34 cellular contexts compared by ENCODE assay signal in the genomic region with DNA sequence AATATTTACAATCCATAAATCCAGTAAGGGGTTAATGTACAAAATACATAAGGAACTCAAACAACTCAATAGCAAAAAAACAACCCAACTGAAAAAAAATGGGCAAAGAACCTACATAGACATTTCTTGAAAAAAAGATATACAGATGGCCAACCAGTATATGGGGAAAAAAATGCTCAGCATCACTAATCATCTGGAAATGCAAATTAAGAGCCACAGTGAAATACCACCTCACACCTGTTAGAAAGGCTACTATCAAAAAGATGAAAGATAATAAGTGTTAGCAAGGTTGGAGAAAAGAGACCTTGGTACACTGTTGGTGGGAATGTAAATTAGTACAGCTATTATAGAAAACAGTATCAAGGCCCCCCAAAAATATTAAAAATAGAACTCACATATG. TPM values are rescaled to one million over a fixed set of nuclear protein-coding genes. Genes with fewer than 3 reads are reported as not detected.
A peak's percentile ranks its signal among the peaks of the same experiment; 100 is the strongest.
DNase-seq lines count a peak whose midpoint lies in the region; ATAC-seq, FAIRE-seq and TF ChIP-seq lines count a peak whose summit lies in the region.
"Had no signal": no experiment of that assay in that cellular context is flagged by ENCODE, and none has a peak within 500 bp of the region (broad histone marks: within the 10 kb centered on the region; RNA-seq: fewer than 3 reads in every experiment).

No MANE protein-coding gene starts in this region.

- TF ChIP-seq POLR2A in GM12891 (IDR thresholded peaks at IDR 0.05; ENCODE audit: low read depth, low read length) (no peak), adrenal gland (IDR thresholded peaks at IDR 0.05) (no peak)

- H3K9me2 ChIP-seq in OCI-LY7 (ENCODE audit: insufficient read depth, low read length): no peaks in the 10 kb centered on the region

- peaks cover 98% of the 10 kb centered on the region for H3K4me1 ChIP-seq in OCI-LY7 (ENCODE audit: insufficient read depth, low read length, poor library complexity, severe bottlenecking)
- no peaks in the 10 kb centered on the region for H3K4me1 ChIP-seq in adrenal gland (replicated peaks in 1 of 2)
- H3K4me1 ChIP-seq: ascending aorta, BE2C, colonic mucosa, heart left ventricle, lower lobe of right lung, pancreas, transverse colon had no signal

- intact Hi-C loops in OCI-LY7 (cut with micrococcal nuclease; ENCODE audit: unreplicated experiment) (loop anchor here (2.0 kb wide), 1 partner anchor 18 kb away; no protein-coding TSS in a partner anchor), MCF 10A (cut with micrococcal nuclease) (no loop called here), adrenal gland (cut with DNase I) (no loop called here)

- H3K36me3 ChIP-seq in OCI-LY7 (ENCODE audit: insufficient read depth, low read length): peaks cover 5% of the 10 kb centered on the region; the same call in 1 of the 2 replicates
- H3K36me3 ChIP-seq in adrenal gland (replicated peaks in 1 of 2): no peaks in the 10 kb centered on the region
- H3K36me3 ChIP-seq: ascending aorta, BE2C, cardiac muscle cell, colonic mucosa, heart left ventricle, lower lobe of right lung, pancreas, transverse colon had no signal

- ATAC-seq in GM19397 (IDR thresholded peaks at IDR 0.05; ENCODE audit: unreplicated experiment) (peak; percentile 55), HG03064 (IDR thresholded peaks at IDR 0.05; ENCODE audit: low read depth, unreplicated experiment) (peak; percentile 54)
- ATAC-seq: A549, heart left ventricle, K562, lower lobe of right lung, pancreas, SK-N-SH treated with all-trans-retinoic acid at 6 μM for 48 hours had no signal

- H3K9me3 ChIP-seq in OCI-LY7 (ENCODE audit: low read length) (no peaks in the 10 kb centered on the region), adrenal gland (replicated peaks in 1 of 3) (no peaks in the 10 kb centered on the region)
- H3K9me3 ChIP-seq: A549, ascending aorta, BE2C, colonic mucosa, heart left ventricle, lower lobe of right lung, pancreas, transverse colon had no signal

- TF ChIP-seq CTCF in OCI-LY7 (conservative IDR thresholded peaks at IDR 0.05; ENCODE audit: low read length): no peak
- no peak for TF ChIP-seq CTCF in MCF 10A (IDR thresholded peaks at IDR 0.05; ENCODE audit: unreplicated experiment)
- TF ChIP-seq CTCF in adrenal gland (IDR thresholded peaks at IDR 0.05): no peak

- H3K4me3 Mint-ChIP-seq in MCF 10A (ENCODE audit: unreplicated experiment): no peak overlapping the region
- H3K4me3 Mint-ChIP-seq: activated CD4-positive, alpha-beta memory T cell treated with anti-CD3 and anti-CD28 coated beads, Interleukin-2, amount 10 ng/mL, durations not matched to agents 7 days and 5 days; activated naive CD8-positive, alpha-beta T cell had no signal

- POLR2A ChIA-PET in OCI-LY7 (lab: Charles Lee): interaction anchor here (0.5 to 14.5 kb wide), 7 partner anchors 11 to 698 kb away, joined by 3 to 178 read pairs (median 20); a partner anchor contains a TSS
- POLR2A ChIA-PET in MCF 10A (lab: Yijun Ruan, JAX): interaction anchor here (0.6 to 5.9 kb wide), 5 partner anchors 13 to 763 kb away, joined by 3 to 19 read pairs (median 3); a partner anchor contains a TSS

- peaks cover 88% of the 10 kb centered on the region for H3K79me2 ChIP-seq in OCI-LY7 (ENCODE audit: insufficient read depth, low read depth, low read length)

- H3K27me3 ChIP-seq in adrenal gland: no peaks in the 10 kb centered on the region
- H3K27me3 ChIP-seq: ascending aorta, BE2C, cardiac muscle cell, colonic mucosa, heart left ventricle, pancreas, transverse colon had no signal

- peak overlapping the region; percentile 86 for H3K27ac ChIP-seq in OCI-LY7 (ENCODE audit: low read depth, low read length, poor library complexity, severe bottlenecking)
- H3K27ac ChIP-seq in adrenal gland: no peak overlapping the region
- H3K27ac ChIP-seq: A549, ascending aorta, cardiac muscle cell, colonic mucosa, epithelial cell of prostate, heart left ventricle, lower lobe of right lung, pancreas, transverse colon had no signal

- no peaks in the 10 kb centered on the region for H3K9me3 Mint-ChIP-seq in MCF 10A (ENCODE audit: unreplicated experiment)
- H3K9me3 Mint-ChIP-seq: activated CD4-positive, alpha-beta memory T cell treated with anti-CD3 and anti-CD28 coated beads, Interleukin-2, amount 10 ng/mL, durations not matched to agents 7 days and 5 days had no signal

- H3K4me3 ChIP-seq in OCI-LY7 (ENCODE audit: low read depth, low read length, poor library complexity, severe bottlenecking): peak overlapping the region; percentile 39
- no peak overlapping the region for H3K4me3 ChIP-seq in adrenal gland
- H3K4me3 ChIP-seq: A549, ascending aorta, cardiac muscle cell, colonic mucosa, heart left ventricle, K562, lower lobe of right lung, pancreas, transverse colon had no signal

- peak overlapping the region; percentile 71 for H3K4me2 ChIP-seq in OCI-LY7 (ENCODE audit: low read length)
- H3K4me2 ChIP-seq: A549 had no signal

- BruUV-seq in OCI-LY7 (replicated peaks; lab: Mats Ljungman, UMichigan) (no TSS peak), MCF 10A (replicated peaks; lab: Mats Ljungman, UMichigan) (no TSS peak)

- DNase-seq in GM12891 (ENCODE audit: insufficient read length, low spot score) (no peak), OCI-LY7 (ENCODE audit: low spot score) (peak; percentile 82), AG08395 (ENCODE audit: low spot score) (no peak), globus pallidus (ENCODE audit: low spot score) (no peak), MCF 10A (ENCODE audit: unreplicated experiment) (no peak), adrenal gland (no peak)
- DNase-seq: activated CD4-positive, alpha-beta memory T cell treated with anti-CD3 and anti-CD28 coated beads, Interleukin-2, amount 10 ng/mL, durations not matched to agents 7 days and 5 days; activated CD4-positive, alpha-beta T cell treated with anti-CD3 and anti-CD28 coated beads for 1 hour; BE2C; colonic mucosa; DMS53; effector CD8-positive, alpha-beta T cell; GF-D8; heart left ventricle; lower lobe of right lung; NCI-H1417; NCI-H2081 treated with DMSO at 0.1 percent for 48 hours; NCI-H446; NCI-H82; OCI-M1; pancreas; small intestine; stimulated activated CD4-positive, alpha-beta T cell treated with anti-CD3 and anti-CD28 coated beads, Interleukin-1b, Interleukin-23, amount 100 ng/mL, for 48 hours; T-helper 2 cell; transverse colon had no signal

- CTCF ChIA-PET in OCI-LY7 (lab: Charles Lee; ENCODE audit: unreplicated experiment): no interaction called here
- CTCF ChIA-PET in MCF 10A (lab: Yijun Ruan, JAX): interaction anchor here (0.6 kb wide), 2 partner anchors 117 to 146 kb away, joined by 3 to 9 read pairs; no protein-coding TSS in a partner anchor

- H4K20me1 ChIP-seq in OCI-LY7 (ENCODE audit: insufficient read depth, low read length): no peaks in the 10 kb centered on the region

- peaks cover 25% of the 10 kb centered on the region for H3K4me1 Mint-ChIP-seq in MCF 10A (ENCODE audit: insufficient read depth, unreplicated experiment)
- H3K4me1 Mint-ChIP-seq: activated CD4-positive, alpha-beta memory T cell treated with anti-CD3 and anti-CD28 coated beads, Interleukin-2, amount 10 ng/mL, durations not matched to agents 7 days and 5 days had no signal

- no peak overlapping the region; the same call in 1 of the 2 replicates for H2AFZ ChIP-seq in OCI-LY7 (ENCODE audit: low read length)

- no peaks in the 10 kb centered on the region for H3K27me3 Mint-ChIP-seq in MCF 10A (ENCODE audit: insufficient read depth, unreplicated experiment)
- H3K27me3 Mint-ChIP-seq: activated CD4-positive, alpha-beta memory T cell treated with anti-CD3 and anti-CD28 coated beads, Interleukin-2, amount 10 ng/mL, durations not matched to agents 7 days and 5 days; activated naive CD8-positive, alpha-beta T cell had no signal

- H3K27ac Mint-ChIP-seq in MCF 10A (ENCODE audit: low read depth, unreplicated experiment): no peak overlapping the region
- H3K27ac Mint-ChIP-seq: activated CD4-positive, alpha-beta memory T cell treated with anti-CD3 and anti-CD28 coated beads, Interleukin-2, amount 10 ng/mL, durations not matched to agents 7 days and 5 days; activated naive CD8-positive, alpha-beta T cell had no signal

- peaks cover 6% of the 10 kb centered on the region for H3K36me3 Mint-ChIP-seq in MCF 10A (ENCODE audit: insufficient read depth, unreplicated experiment)
- H3K36me3 Mint-ChIP-seq: activated naive CD8-positive, alpha-beta T cell had no signal

- peak; percentile 40 for FAIRE-seq in GM12891 (lab: Jason Lieb, UNC)
- FAIRE-seq: A549, K562, pancreas, small intestine had no signal

TF ChIP-seq in GM12891, 5 proteins besides CTCF, POLR2A, EP300 and RAD21:
- TF ChIP-seq POLR2AphosphoS5 (IDR thresholded peaks at IDR 0.05; ENCODE audit: low read depth, low read length) (no peak), PAX5 (IDR thresholded peaks at IDR 0.05; ENCODE audit: insufficient read depth, low read length, severe bottlenecking) (no peak), SPI1 (IDR thresholded peaks at IDR 0.05; ENCODE audit: low read depth, low read length) (no peak), TAF1 (IDR thresholded peaks at IDR 0.05; ENCODE audit: low read depth, low read length) (no peak), POU2F2 (IDR thresholded peaks at IDR 0.05; ENCODE audit: low read depth, low read length) (no peak)

RNA-seq across cellular contexts. Expression of a gene that starts 14.6 kb away (rescaled TPM):
- polyA plus RNA-seq in GM12891 (2012; ENCODE audit: low read depth, missing spikeins): 7.5 TPM
- 7.0 and 11.2 TPM in 2 replicates for total RNA-seq in OCI-LY7 (2014; rRNA removed; shearing (Covaris generic))
- 32.1 and 42.6 TPM in 2 replicates for total RNA-seq in OCI-LY7 (2022)
- total RNA-seq in MCF 10A (2022): 56.9 and 57.7 TPM in 2 replicates
- 1 to 10 TPM in 6 of 8 donors, under 1 TPM in 2; 0.24 to 6.2 (median 1.7) TPM for total RNA-seq in adrenal gland
- 1 to 10 TPM in 2 of 3 donors, under 1 TPM in 1; 0.54 to 7.3 (median 1.1) TPM for polyA plus RNA-seq in adrenal gland
- total RNA-seq: ascending aorta, cardiac muscle cell had no signal
